9 cellular contexts compared by ENCODE assay signal in genomic region chr13:44052843-44053607, GRCh38.
DNase-seq lines count a peak whose midpoint lies in the region; ATAC-seq and TF ChIP-seq lines count a peak whose summit lies in the region.
"Had no signal": no experiment of that assay in that cellular context is flagged by ENCODE, and none has a peak within 500 bp of the region (broad histone marks: within the 10 kb centered on the region; RNA-seq: fewer than 3 reads in every experiment).

No MANE protein-coding gene starts in this region.

- intact Hi-C loops in lower lobe of right lung (cut with DNase I) = loop anchor here (5.0 kb wide), 1 partner anchor 384 kb away; no protein-coding TSS in a partner anchor

- H3K9ac ChIP-seq in HUES48 (ENCODE audit: low read depth, low read length) = no peak overlapping the region

- WGBS in ectodermal cell, 2 experiments = 24 to 36% methylated on average over 11 to 14 of the region's 15 CpGs

- H3K9me3 ChIP-seq in HUES48 (ENCODE audit: control insufficient read depth, insufficient read depth, low read length) = no peaks in the 10 kb centered on the region
- H3K9me3 ChIP-seq in ectodermal cell (ENCODE audit: control insufficient read depth, low read length) = no peaks in the 10 kb centered on the region
- H3K9me3 ChIP-seq in lower lobe of right lung = no peaks in the 10 kb centered on the region
- H3K9me3 ChIP-seq: psoas muscle had no signal

- peak; percentile 82 to 86 for ATAC-seq in lower lobe of right lung
- ATAC-seq in GM18502 (IDR thresholded peaks at IDR 0.05; ENCODE audit: poor library complexity, unreplicated experiment) = no peak
- ATAC-seq: psoas muscle had no signal

- peaks cover 4% of the 10 kb centered on the region for H3K27me3 ChIP-seq in HUES48 (ENCODE audit: control insufficient read depth, insufficient read depth, low read length)
- no peaks in the 10 kb centered on the region for H3K27me3 ChIP-seq in ectodermal cell (ENCODE audit: control insufficient read depth, insufficient read depth, low read length, poor library complexity, severe bottlenecking)
- H3K27me3 ChIP-seq in lower lobe of right lung (ENCODE audit: low read depth) = no peaks in the 10 kb centered on the region

- H3K4me3 ChIP-seq in HUES48 (ENCODE audit: low read depth, low read length) = no peak overlapping the region
- no peak overlapping the region for H3K4me3 ChIP-seq in ectodermal cell (ENCODE audit: insufficient read depth, low read depth, low read length)
- no peak overlapping the region for H3K4me3 ChIP-seq in lower lobe of right lung
- H3K4me3 ChIP-seq: psoas muscle had no signal

- no peak for TF ChIP-seq CTCF in lower lobe of right lung (IDR thresholded peaks at IDR 0.05)

- H3K4me1 ChIP-seq in HUES48 (ENCODE audit: control insufficient read depth, insufficient read depth, low read length) (peaks cover 25% of the 10 kb centered on the region), ectodermal cell (ENCODE audit: control insufficient read depth, insufficient read depth, low read length) (peaks cover 17% of the 10 kb centered on the region), lower lobe of right lung (peaks cover 30% of the 10 kb centered on the region)

- no peaks in the 10 kb centered on the region for H3K36me3 ChIP-seq in HUES48 (ENCODE audit: control insufficient read depth, insufficient read depth, low read length)
- H3K36me3 ChIP-seq in ectodermal cell (ENCODE audit: control insufficient read depth, insufficient read depth, low read length) = no peaks in the 10 kb centered on the region
- H3K36me3 ChIP-seq in lower lobe of right lung = no peaks in the 10 kb centered on the region

- peak overlapping the region; percentile 47 for H3K27ac ChIP-seq in HUES48 (ENCODE audit: low read depth, low read length)
- H3K27ac ChIP-seq in ectodermal cell (ENCODE audit: insufficient read depth, low read depth, low read length, poor library complexity, severe bottlenecking) = peak overlapping the region; percentile 78
- peak overlapping the region; percentile 61 for H3K27ac ChIP-seq in lower lobe of right lung
- peak overlapping the region; percentile 4 for H3K27ac ChIP-seq in temporal lobe (ENCODE audit: low read depth, low read length)
- H3K27ac ChIP-seq: psoas muscle had no signal

- DNase-seq in lower lobe of right lung (peak; percentile 59), SKM-1 treated with dmso at 0.1 percent for 144 hours (lab: John Stamatoyannopoulos, UW; ENCODE audit: unreplicated experiment) (no peak), NCI-H1048 (lab: John Stamatoyannopoulos, UW) (no peak), pons (ENCODE audit: low spot score) (no peak)
- DNase-seq: psoas muscle had no signal

Comparison
In these comparisons a context has a peak if more than half of its experiments do, and no peak if none do; other contexts are left out.
1. H3K27ac ChIP-seq: peak in every context shown above with its lines; median percentile 78 in ectodermal cell; 61 in lower lobe of right lung; 47 in HUES48; 4 in temporal lobe.